8 cellular contexts compared by ENCODE assay signal in genomic region chr1:160178731-160179130, GRCh38. TPM values are rescaled to one million over a fixed set of nuclear protein-coding genes. Genes with fewer than 3 reads are reported as not detected.
"Had no signal": no experiment of that assay in that cellular context is flagged by ENCODE, and none has a peak within 500 bp of the region (broad histone marks: within the 10 kb centered on the region; RNA-seq: fewer than 3 reads in every experiment).

No MANE protein-coding gene starts in this region.

- H3K4me3 Mint-ChIP-seq: H9 had no signal

- H3K9me3 Mint-ChIP-seq: H9 had no signal

- FAIRE-seq: H54, HTR-8/SVneo had no signal

- DNase-seq: GOT3, H9, HCEC 1CT, IMR-90, KBM-7 had no signal

RNA-seq across cellular contexts. Expression of gene CASQ1, which starts 11.6 kb away (rescaled TPM):
- total RNA-seq: HT-29 had no signal

RNA-seq across cellular contexts. Expression of gene ATP1A4, which starts 27.3 kb away (rescaled TPM):
- total RNA-seq: HT-29, IMR-90 had no signal
- polyA plus RNA-seq: IMR-90 had no signal
